Comparison of ENCODE assay signal across 9 cellular contexts in the genomic region with DNA sequence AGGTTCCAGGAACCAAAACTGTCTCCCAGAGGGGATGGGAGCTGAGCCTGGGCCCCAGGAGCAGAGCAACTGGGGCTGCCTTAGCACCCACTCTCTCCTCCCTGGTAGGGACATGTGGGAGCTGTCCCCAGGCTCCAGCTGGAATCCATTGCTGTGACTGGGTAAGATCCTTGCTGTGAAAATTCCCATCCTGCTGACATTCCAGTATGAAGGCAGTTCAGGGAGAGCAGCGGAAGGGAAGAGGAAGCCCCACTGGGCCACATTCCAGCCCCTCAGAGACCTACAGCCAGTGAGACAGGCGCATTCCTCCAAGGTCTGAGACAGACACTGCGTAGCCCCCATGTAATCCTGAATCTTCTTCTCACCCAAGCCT. TPM values are rescaled to one million over a fixed set of nuclear protein-coding genes. Genes with fewer than 3 reads are reported as not detected.
DNase-seq lines count a peak whose midpoint lies in the region; ATAC-seq and TF ChIP-seq lines count a peak whose summit lies in the region.
"Had no signal": no experiment of that assay in that cellular context is flagged by ENCODE, and none has a peak within 500 bp of the region (broad histone marks: within the 10 kb centered on the region; RNA-seq: fewer than 3 reads in every experiment).

No MANE protein-coding gene starts in this region.

- POLR2A ChIA-PET in activated CD4-positive, alpha-beta T cell treated with anti-CD3 and anti-CD28 coated beads for 36 hours (lab: Charles Lee), result interaction anchor here (0.7 to 0.9 kb wide), 2 partner anchors 21 to 45 kb away, joined by 3 to 4 read pairs; no protein-coding TSS in a partner anchor

- H3K4me3 Mint-ChIP-seq in activated CD4-positive, alpha-beta T cell treated with anti-CD3 and anti-CD28 coated beads for 36 hours, result no peak overlapping the region

- H3K9me3 Mint-ChIP-seq in activated CD4-positive, alpha-beta T cell treated with anti-CD3 and anti-CD28 coated beads for 36 hours (ENCODE audit: low read depth), result no peaks in the 10 kb centered on the region

- CTCF ChIA-PET in activated CD4-positive, alpha-beta T cell treated with anti-CD3 and anti-CD28 coated beads for 36 hours (lab: Charles Lee), result interaction anchor here (0.6 to 21.7 kb wide), 6 partner anchors 22 to 332 kb away, joined by 3 to 300 read pairs (median 4); a partner anchor contains a TSS

- ATAC-seq in activated CD4-positive, alpha-beta T cell treated with anti-CD3 and anti-CD28 coated beads for 36 hours, result no peak
- ATAC-seq in GM21576 (IDR thresholded peaks at IDR 0.05; ENCODE audit: unreplicated experiment), result no peak
- no peak for ATAC-seq in GM21390 (IDR thresholded peaks at IDR 0.05; ENCODE audit: unreplicated experiment)

- H3K27ac Mint-ChIP-seq in activated CD4-positive, alpha-beta T cell treated with anti-CD3 and anti-CD28 coated beads for 36 hours, result peak overlapping the region; percentile 83

- H3K27me3 Mint-ChIP-seq in activated CD4-positive, alpha-beta T cell treated with anti-CD3 and anti-CD28 coated beads for 36 hours, result no peaks in the 10 kb centered on the region

- no peak for DNase-seq in activated CD4-positive, alpha-beta T cell treated with anti-CD3 and anti-CD28 coated beads for 36 hours
- DNase-seq in activated CD4-positive, alpha-beta T cell treated with anti-CD3 and anti-CD28 coated beads, Interleukin-2, amount 50 U/mL, for 48 hours, result no peak
- DNase-seq in astrocyte of the cerebellum (ENCODE audit: low read depth), result peak; percentile 32
- no peak for DNase-seq in NCI-H146 treated with DMSO at 0.1 percent for 48 hours (lab: John Stamatoyannopoulos, UW; ENCODE audit: unreplicated experiment)
- DNase-seq: NCI-H446 treated with DMSO at 0.1 percent for 48 hours had no signal

- H3K27ac ChIP-seq in layer of hippocampus (ENCODE audit: low read depth, low read length), result peak overlapping the region; percentile 85
- H3K27ac ChIP-seq in temporal lobe (ENCODE audit: low read depth, low read length), result peak overlapping the region; percentile 87

- no peak overlapping the region for H3K4me3 ChIP-seq in astrocyte of the cerebellum (ENCODE audit: low read depth, low read length)

- H3K27me3 ChIP-seq in layer of hippocampus (ENCODE audit: control insufficient read depth, insufficient read depth, low read length), result no peaks in the 10 kb centered on the region

- intact Hi-C loops in activated CD4-positive, alpha-beta T cell treated with anti-CD3 and anti-CD28 coated beads for 36 hours (cut with DNase I, micrococcal nuclease), result loop anchor here in 1 of 2 experiments (1.0 kb wide), 3 partner anchors 16 to 63 kb away; a partner anchor contains a TSS

- no peaks in the 10 kb centered on the region for H3K36me3 Mint-ChIP-seq in activated CD4-positive, alpha-beta T cell treated with anti-CD3 and anti-CD28 coated beads for 36 hours (ENCODE audit: low read depth)

- in situ Hi-C loops in astrocyte of the cerebellum (cut with HindIII; ENCODE audit: low sequenced_read_pairs), result loop anchor here (5.0 kb wide), 1 partner anchor 56 kb away; no protein-coding TSS in a partner anchor

- H3K4me1 Mint-ChIP-seq in activated CD4-positive, alpha-beta T cell treated with anti-CD3 and anti-CD28 coated beads for 36 hours, result peaks cover 32% of the 10 kb centered on the region

- no peak for TF ChIP-seq CTCF in astrocyte of the cerebellum (IDR thresholded peaks at IDR 0.05; ENCODE audit: low read depth, low read length, missing control alignments)

RNA-seq across cellular contexts. Expression of a gene that starts 24.2 kb away (rescaled TPM):
- total RNA-seq in activated CD4-positive, alpha-beta T cell treated with anti-CD3 and anti-CD28 coated beads for 36 hours, result 10 to 100 TPM; 31.9 to 38.2 TPM
- total RNA-seq in temporal lobe, result 54.6 TPM
